Comparison of ENCODE assay signal across 8 cellular contexts in genomic region chr7:102433319-102434038, GRCh38. TPM values are rescaled to one million over a fixed set of nuclear protein-coding genes. Genes with fewer than 3 reads are reported as not detected.
DNase-seq lines count a peak whose midpoint lies in the region; TF ChIP-seq lines count a peak whose summit lies in the region.

TSS of gene ORAI2 (plus strand) at chr7:102433575. CDS start at chr7:102438957, 5,382 bp downstream.

- POLR2A ChIA-PET in MCF 10A (lab: Yijun Ruan, JAX) = no interaction called here

- H3K4me3 Mint-ChIP-seq in MCF 10A (ENCODE audit: unreplicated experiment) = peak within 1 kb of the TSS; percentile 65

- CTCF ChIA-PET in MCF 10A (lab: Yijun Ruan, JAX) = no interaction called here

- in situ Hi-C loops in HAP-1 (cut with MboI; ENCODE audit: low sequenced_read_pairs) = no loop called here

- H3K4me3 ChIP-seq in GM08714 (ENCODE audit: low read length) (peak within 1 kb of the TSS; percentile 66), HAP-1 (peak within 1 kb of the TSS; percentile 72), skin epidermis (peak within 1 kb of the TSS; percentile 80 to 91 (median 82))

- H3K27me3 ChIP-seq in HAP-1 (ENCODE audit: low read depth) = no peaks in the 10 kb centered on the region

- intact Hi-C loops in MCF 10A (cut with micrococcal nuclease) = no loop called here

- H3K27me3 Mint-ChIP-seq in MCF 10A (ENCODE audit: insufficient read depth, unreplicated experiment) = no peaks in the 10 kb centered on the region

- no peaks in the 10 kb centered on the region for H3K9me3 Mint-ChIP-seq in MCF 10A (ENCODE audit: unreplicated experiment)

- TF ChIP-seq CTCF in VCaP (conservative IDR thresholded peaks at IDR 0.05) (no peak), MCF 10A (IDR thresholded peaks at IDR 0.05; ENCODE audit: unreplicated experiment) (no peak)

- peaks cover 12% of the 10 kb centered on the region for H3K4me1 Mint-ChIP-seq in MCF 10A (ENCODE audit: insufficient read depth, unreplicated experiment)

- DNase-seq in HAP-1 (ENCODE audit: low spot score in 2 of 2) = peak; percentile 63 to 88
- peak; percentile 30 for DNase-seq in NCI-H1092 (lab: John Stamatoyannopoulos, UW)
- DNase-seq in MCF 10A (ENCODE audit: unreplicated experiment) = peak; percentile 44
- peak; percentile 96 for DNase-seq in iPS-NIHi11 (ENCODE audit: low spot score)
- DNase-seq in KG1 (lab: John Stamatoyannopoulos, UW) = no peak

- H3K27ac ChIP-seq in VCaP (peak within 1 kb of the TSS; percentile 96), skin epidermis (peak within 1 kb of the TSS; percentile 52 to 99 (median 87))

- H3K27ac Mint-ChIP-seq in MCF 10A (ENCODE audit: low read depth, unreplicated experiment) = peak within 1 kb of the TSS; percentile 68

- H3K36me3 ChIP-seq in HAP-1 (replicated peaks) = no peaks in the 10 kb centered on the region

- no TSS peak for BruUV-seq in MCF 10A (replicated peaks; lab: Mats Ljungman, UMichigan)

- peaks cover 10% of the 10 kb centered on the region; the same call in 1 of the 2 replicates for H3K4me1 ChIP-seq in HAP-1

- H3K9me3 ChIP-seq in HAP-1 = no peaks in the 10 kb centered on the region

- H3K36me3 Mint-ChIP-seq in MCF 10A (ENCODE audit: insufficient read depth, unreplicated experiment) = no peaks in the 10 kb centered on the region

RNA-seq across cellular contexts. Expression of gene ORAI2, which starts in this region (rescaled TPM):
- 9.1 and 15.4 TPM in 2 replicates for total RNA-seq in MCF 10A (2022)
